9 cellular contexts compared by ENCODE assay signal in genomic region chr2:138829326-138829725, GRCh38. TPM values are rescaled to one million over a fixed set of nuclear protein-coding genes. Genes with fewer than 3 reads are reported as not detected.
DNase-seq lines count a peak whose midpoint lies in the region; ATAC-seq and TF ChIP-seq lines count a peak whose summit lies in the region.
"Had no signal": no experiment of that assay in that cellular context is flagged by ENCODE, and none has a peak within 500 bp of the region (broad histone marks: within the 10 kb centered on the region; RNA-seq: fewer than 3 reads in every experiment).

No MANE protein-coding gene starts in this region.

- CTCF ChIA-PET in PC-9 (lab: Charles Lee): interaction anchor here (1.2 kb wide), 1 partner anchor 42 kb away, joined by 3 read pairs; no protein-coding TSS in a partner anchor

- POLR2A ChIA-PET in PC-9 (lab: Charles Lee; ENCODE audit: unreplicated experiment): no interaction called here

- no peak overlapping the region for H3K4me2 ChIP-seq in PC-9

- no TSS peak for BruUV-seq in PC-9 (replicated peaks; lab: Mats Ljungman, UMichigan)

- H2AFZ ChIP-seq in PC-9: no peak overlapping the region

- no peaks in the 10 kb centered on the region for H3K79me2 ChIP-seq in PC-9 (ENCODE audit: low read depth)

- no peaks in the 10 kb centered on the region for H3K4me1 Mint-ChIP-seq in nephron

- H4K20me1 ChIP-seq in PC-9 (ENCODE audit: insufficient read depth): no peaks in the 10 kb centered on the region

- H3K36me3 Mint-ChIP-seq in nephron (ENCODE audit: low read depth): no peaks in the 10 kb centered on the region

- TF ChIP-seq CTCF in PC-9 (conservative IDR thresholded peaks at IDR 0.05) (peak; percentile 49), brain microvascular endothelial cell (IDR thresholded peaks at IDR 0.05; ENCODE audit: low read depth, low read length, missing control alignments) (peak; percentile 63), nephron (IDR thresholded peaks at IDR 0.05; ENCODE audit: unreplicated experiment in 3 of 3) (peak; percentile 31 to 55 (median 50))

- H3K27ac Mint-ChIP-seq in nephron: no peak overlapping the region

- no peak overlapping the region for H3K27ac ChIP-seq in PC-9
- H3K27ac ChIP-seq in brain microvascular endothelial cell: no peak overlapping the region
- H3K27ac ChIP-seq: thoracic aorta had no signal

- peaks cover 4% of the 10 kb centered on the region; the same call in 1 of the 2 replicates for H3F3A ChIP-seq in PC-9 (ENCODE audit: insufficient read depth, low read depth)

- H3K9me3 Mint-ChIP-seq in nephron: peaks cover 2% of the 10 kb centered on the region

- no peaks in the 10 kb centered on the region; the same call in 1 of the 2 replicates for H3K9me3 ChIP-seq in PC-9 (ENCODE audit: insufficient read depth, low read depth)
- H3K9me3 ChIP-seq: thoracic aorta had no signal

- no peak overlapping the region for H3K4me3 Mint-ChIP-seq in nephron

- in situ Hi-C loops in brain microvascular endothelial cell (cut with HindIII; ENCODE audit: low pct_ligation_motif_present, low sequenced_read_pairs): no loop called here

- no peaks in the 10 kb centered on the region for H3K27me3 Mint-ChIP-seq in nephron (ENCODE audit: low read depth)

- peaks cover 20% of the 10 kb centered on the region; the same call in 1 of the 2 replicates for H3K4me1 ChIP-seq in PC-9 (replicated peaks; ENCODE audit: insufficient read depth)

- no peaks in the 10 kb centered on the region for H3K9me2 ChIP-seq in PC-9 (ENCODE audit: insufficient read depth)

- DNase-seq in DMS 273 (lab: John Stamatoyannopoulos, UW; ENCODE audit: unreplicated experiment) (peak; percentile 77), PC-9 (peak in 1 of 2 experiments; percentile 28), brain microvascular endothelial cell (peak; percentile 17), GF-D8 (lab: John Stamatoyannopoulos, UW) (no peak)

- intact Hi-C loops in PC-9 (cut with micrococcal nuclease; ENCODE audit: unreplicated experiment): loop anchor here (1.0 to 2.0 kb wide), 2 partner anchors 455 to 919 kb away; no protein-coding TSS in a partner anchor

- H3K4me3 ChIP-seq in PC-9 (no peak overlapping the region), brain microvascular endothelial cell (ENCODE audit: low read depth, low read length) (no peak overlapping the region)
- H3K4me3 ChIP-seq: thoracic aorta had no signal

- ATAC-seq in GM19043 (IDR thresholded peaks at IDR 0.05; ENCODE audit: low read depth, unreplicated experiment): peak; percentile 63
- ATAC-seq in HG03469 (IDR thresholded peaks at IDR 0.05; ENCODE audit: unreplicated experiment): peak; percentile 46
- no peak for ATAC-seq in GM21737 (IDR thresholded peaks at IDR 0.05; ENCODE audit: unreplicated experiment)

- H3K27me3 ChIP-seq in PC-9 (ENCODE audit: insufficient read depth, low read depth) (no peaks in the 10 kb centered on the region), brain microvascular endothelial cell (replicated peaks) (no peaks in the 10 kb centered on the region)

- H3K36me3 ChIP-seq in PC-9 (ENCODE audit: low read depth) (no peaks in the 10 kb centered on the region), brain microvascular endothelial cell (replicated peaks) (no peaks in the 10 kb centered on the region)
- H3K36me3 ChIP-seq: thoracic aorta had no signal

RNA-seq across cellular contexts. Expression of gene NXPH2, which starts 49.1 kb away (rescaled TPM):
- total RNA-seq in PC-9 (2021): not detected in 2 replicates
- total RNA-seq: thoracic aorta had no signal
